ENCODE assay signal across 1 cellular context in genomic region chr10:16436758-16437539, GRCh38.
TF ChIP-seq lines count a peak whose summit lies in the region.

Gene PTER, plus strand, starts transcription at chr10:16437010. Its CDS starts 47,375 bp downstream, at chr10:16484385.

TF ChIP-seq in K562, 482 proteins besides CTCF, POLR2A, EP300 and RAD21 (continued from another document and continues in another):
- TF ChIP-seq ATF6 (CRISPR knock-in tag; IDR thresholded peaks at IDR 0.05): 0 out of 2 replicates have a peak, but pooled peaks have one; percentile 68
- TF ChIP-seq MEIS2 (IDR thresholded peaks at IDR 0.05; ENCODE audit: partially characterized antibody): peak; percentile 13
- 0 out of 4 replicates have a peak, but pooled peaks of 1 of the 2 experiments have one; percentile 4 for TF ChIP-seq TRIM24 (IDR thresholded peaks at IDR 0.05)
- TF ChIP-seq WHSC1 (IDR thresholded peaks at IDR 0.05; ENCODE audit: low read length): no peak
- no peak for TF ChIP-seq ZNF134 (CRISPR knock-in tag; conservative IDR thresholded peaks at IDR 0.05)
- TF ChIP-seq ZNF12 (CRISPR knock-in tag; IDR thresholded peaks at IDR 0.05): no peak; the same call in 1 of the 2 replicates
- no peak for TF ChIP-seq NFXL1 (CRISPR knock-in tag; IDR thresholded peaks at IDR 0.05)
- TF ChIP-seq ZNF512 (tag; IDR thresholded peaks at IDR 0.05): no peak
- TF ChIP-seq CREB1 (IDR thresholded peaks at IDR 0.05): 0 out of 2 replicates have a peak, but pooled peaks have one; percentile 10
- peak; percentile 40; the same call in 1 of the 2 replicates for TF ChIP-seq CREB1 (CRISPR knock-in tag; IDR thresholded peaks at IDR 0.05)
- no peak for TF ChIP-seq TCF15 (CRISPR knock-in tag; IDR thresholded peaks at IDR 0.05)
- TF ChIP-seq FOXP1 (CRISPR knock-in tag; IDR thresholded peaks at IDR 0.05): no peak
- TF ChIP-seq POLR2H (tag; IDR thresholded peaks at IDR 0.05; ENCODE audit: low read depth): peak; percentile 80; the same call in 1 of the 2 replicates
- TF ChIP-seq ZNF197 (CRISPR knock-in tag; IDR thresholded peaks at IDR 0.05; ENCODE audit: low read depth): no peak
- no peak for TF ChIP-seq MIER1 (IDR thresholded peaks at IDR 0.05; ENCODE audit: low read depth)
- TF ChIP-seq SMC3 (conservative IDR thresholded peaks at IDR 0.05; ENCODE audit: insufficient read depth, low read depth, low read length): no peak
- TF ChIP-seq PHF21A (IDR thresholded peaks at IDR 0.05; ENCODE audit: borderline replicate concordance, low read depth): no peak
- TF ChIP-seq NR3C1 (CRISPR knock-in tag; IDR thresholded peaks at IDR 0.05): no peak
- TF ChIP-seq RNF2 (IDR thresholded peaks at IDR 0.05): peak; percentile 11; the same call in 1 of the 2 replicates
- TF ChIP-seq TAF15 (IDR thresholded peaks at IDR 0.05; ENCODE audit: low read depth, low read length): no peak
- no peak for TF ChIP-seq GTF2B (IDR thresholded peaks at IDR 0.05; ENCODE audit: extremely low read depth, insufficient read length)
- TF ChIP-seq BHLHE40 (IDR thresholded peaks at IDR 0.05; ENCODE audit: low read length): peak; percentile 88
- no peak for TF ChIP-seq ZNF644 (tag; IDR thresholded peaks at IDR 0.05; ENCODE audit: low read depth)
- peak; percentile 95 for TF ChIP-seq POLR2G (IDR thresholded peaks at IDR 0.05; ENCODE audit: low read depth, low read length)
- no peak for TF ChIP-seq STAT6 (CRISPR knock-in tag; IDR thresholded peaks at IDR 0.05)
- TF ChIP-seq EP400 (IDR thresholded peaks at IDR 0.05): peak; percentile 76
- no peak for TF ChIP-seq HNRNPL (IDR thresholded peaks at IDR 0.05; ENCODE audit: low read depth, low read length)
- TF ChIP-seq GMEB1 (CRISPR knock-in tag; IDR thresholded peaks at IDR 0.05): no peak
- TF ChIP-seq CREM (IDR thresholded peaks at IDR 0.05; ENCODE audit: low read depth): peak; percentile 19; the same call in 1 of the 2 replicates
- no peak for TF ChIP-seq MECOM (CRISPR knock-in tag; IDR thresholded peaks at IDR 0.05)
- TF ChIP-seq TEAD2 (tag; IDR thresholded peaks at IDR 0.05): no peak
- no peak for TF ChIP-seq ZBED1 (IDR thresholded peaks at IDR 0.05)
- TF ChIP-seq CHD4 (IDR thresholded peaks at IDR 0.05; ENCODE audit: insufficient read depth, insufficient replicate concordance, low read depth, low read length, poor library complexity, severe bottlenecking): no peak
- TF ChIP-seq STAT5B (CRISPR knock-in tag; IDR thresholded peaks at IDR 0.05): no peak
- TF ChIP-seq NR2F6 (CRISPR knock-in tag; IDR thresholded peaks at IDR 0.05): no peak
- TF ChIP-seq IRF2 (CRISPR knock-in tag; IDR thresholded peaks at IDR 0.05): no peak
- peak; percentile 76 for TF ChIP-seq POLR2AphosphoS5 (IDR thresholded peaks at IDR 0.05; ENCODE audit: control insufficient read depth, insufficient read depth, low read depth, low read length)
- no peak for TF ChIP-seq PRPF4 (IDR thresholded peaks at IDR 0.05; ENCODE audit: insufficient read depth, low read depth, low read length, poor library complexity, severe bottlenecking)
- peak; percentile 51 for TF ChIP-seq ZFP36 (IDR thresholded peaks at IDR 0.05; ENCODE audit: low read depth, low read length, partially characterized antibody)
- TF ChIP-seq PREB (CRISPR knock-in tag; IDR thresholded peaks at IDR 0.05): no peak
- TF ChIP-seq CREB3 (tag; conservative IDR thresholded peaks at IDR 0.05; ENCODE audit: low read depth): no peak
- no peak for TF ChIP-seq PYGO2 (tag; IDR thresholded peaks at IDR 0.05)
- no peak for TF ChIP-seq CC2D1A (IDR thresholded peaks at IDR 0.05)
- TF ChIP-seq MEF2D (tag; conservative IDR thresholded peaks at IDR 0.05; ENCODE audit: low read depth): no peak
- no peak for TF ChIP-seq NFYB (IDR thresholded peaks at IDR 0.05; ENCODE audit: extremely low read depth, insufficient read length)
- TF ChIP-seq TCF3 (CRISPR knock-in tag; IDR thresholded peaks at IDR 0.05): no peak
- TF ChIP-seq ZBTB43 (CRISPR knock-in tag; IDR thresholded peaks at IDR 0.05): no peak
